ENCODE assay signal across 9 cellular contexts in genomic region chr20:31923388-31924271, GRCh38. TPM values are rescaled to one million over a fixed set of nuclear protein-coding genes. Genes with fewer than 3 reads are reported as not detected.
DNase-seq lines count a peak whose midpoint lies in the region; ATAC-seq and TF ChIP-seq lines count a peak whose summit lies in the region.
"Had no signal": no experiment of that assay in that cellular context is flagged by ENCODE, and none has a peak within 500 bp of the region (broad histone marks: within the 10 kb centered on the region; RNA-seq: fewer than 3 reads in every experiment).

No MANE protein-coding gene starts in this region.

- POLR2A ChIA-PET in IMR-90 (lab: Charles Lee; ENCODE audit: unreplicated experiment), result no interaction called here

- no peak for TF ChIP-seq RAD21 in IMR-90 (IDR thresholded peaks at IDR 0.05; ENCODE audit: low read length)

- H2AK9ac ChIP-seq in IMR-90 (replicated peaks; ENCODE audit: low read depth, low read length, poor library complexity), result no peak overlapping the region

- H3K36me3 Mint-ChIP-seq in nephron progenitor cell (ENCODE audit: low read depth) (no peaks in the 10 kb centered on the region), CD14-positive monocyte (no peaks in the 10 kb centered on the region)

- H3K56ac ChIP-seq in IMR-90 (ENCODE audit: extremely low read depth, insufficient read depth, low read length), result no peak overlapping the region

- H2BK15ac ChIP-seq in IMR-90 (ENCODE audit: low read depth, low read length), result no peak overlapping the region

- BruUV-seq in IMR-90 (replicated peaks; lab: Mats Ljungman, UMichigan), result no TSS peak

- H2BK20ac ChIP-seq in IMR-90 (ENCODE audit: low read depth, low read length), result no peak overlapping the region

- H3K27ac Mint-ChIP-seq in nephron progenitor cell (peak overlapping the region; percentile 41), CD14-positive monocyte (no peak overlapping the region)

- H3K9me3 ChIP-seq in IMR-90 (ENCODE audit: control insufficient read depth, insufficient read depth, low read length), result no peaks in the 10 kb centered on the region

- H4K5ac ChIP-seq in IMR-90 (ENCODE audit: low read depth, low read length), result no peak overlapping the region

- no peaks in the 10 kb centered on the region for H4K20me1 ChIP-seq in IMR-90 (ENCODE audit: insufficient read depth, low read length)

- ATAC-seq in GM18520 (IDR thresholded peaks at IDR 0.05; ENCODE audit: unreplicated experiment) (peak; percentile 61), GM21619 (IDR thresholded peaks at IDR 0.05; ENCODE audit: unreplicated experiment) (peak; percentile 74), IMR-90 (ENCODE audit: low read depth) (no peak), HG03097 (IDR thresholded peaks at IDR 0.05; ENCODE audit: low FRiP score, unreplicated experiment) (no peak)

- no peak overlapping the region for H3K4me3 ChIP-seq in IMR-90 (ENCODE audit: insufficient read depth, low read depth, low read length)

- H3K18ac ChIP-seq in IMR-90 (ENCODE audit: low read depth, low read length), result no peak overlapping the region

- no peak for DNase-seq in IMR-90
- DNase-seq in nephron progenitor cell, result peak; percentile 27
- no peak for DNase-seq in superior temporal gyrus (ENCODE audit: extremely low spot score)
- DNase-seq in stimulated activated CD4-positive, alpha-beta T cell treated with anti-CD3 and anti-CD28 coated beads, Interleukin-4, amount 100 ng/mL, for 4 hours, result no peak
- DNase-seq in CD14-positive monocyte (ENCODE audit: low spot score), result no peak

- H3K9me1 ChIP-seq in IMR-90 (ENCODE audit: insufficient read depth, low read length), result no peaks in the 10 kb centered on the region

- no peak overlapping the region for H2BK120ac ChIP-seq in IMR-90 (ENCODE audit: low read depth, low read length)

- no peak overlapping the region for H3K4me3 Mint-ChIP-seq in nephron progenitor cell
- H3K4me3 Mint-ChIP-seq in CD14-positive monocyte, result no peak overlapping the region

- H3K4me1 ChIP-seq in IMR-90 (ENCODE audit: control insufficient read depth, insufficient read depth, low read length), result no peaks in the 10 kb centered on the region

- H3K14ac ChIP-seq in IMR-90 (replicated peaks; ENCODE audit: low read depth, low read length), result no peak overlapping the region

- CTCF ChIA-PET in IMR-90 (lab: Yijun Ruan, JAX), result interaction anchor here (1.0 kb wide), 1 partner anchor 13 kb away, joined by 3 read pairs; no protein-coding TSS in a partner anchor

- H3K4ac ChIP-seq in IMR-90 (ENCODE audit: low read depth, low read length), result no peak overlapping the region

- no peak overlapping the region for H3K4me2 ChIP-seq in IMR-90 (ENCODE audit: low read depth, low read length)

- H3K23ac ChIP-seq in IMR-90 (ENCODE audit: low read depth, low read length), result no peak overlapping the region

- H2BK5ac ChIP-seq in IMR-90 (ENCODE audit: low read depth, low read length, poor library complexity, severe bottlenecking), result no peak overlapping the region

- no peak for TF ChIP-seq POLR2A in IMR-90 (IDR thresholded peaks at IDR 0.05; ENCODE audit: low read depth, low read length)

- in situ Hi-C loops in IMR-90 (cut with MboI; ENCODE audit: low sequenced_read_pairs), result no loop called here

- peak overlapping the region; percentile 33 for H2AFZ ChIP-seq in IMR-90 (replicated peaks; ENCODE audit: low read length, poor library complexity)

- no peaks in the 10 kb centered on the region for H3K36me3 ChIP-seq in IMR-90 (ENCODE audit: control insufficient read depth, insufficient read depth, low read length)

- H4K8ac ChIP-seq in IMR-90 (ENCODE audit: low read depth in 2 of 2, low read length in 2 of 2), result no peak overlapping the region

- dilution Hi-C loops in IMR-90 (cut with HindIII; ENCODE audit: low sequenced_read_pairs, unreplicated experiment), result no loop called here

- H3K4me1 Mint-ChIP-seq in nephron progenitor cell, result peaks cover 37% of the 10 kb centered on the region
- peaks cover 7% of the 10 kb centered on the region for H3K4me1 Mint-ChIP-seq in CD14-positive monocyte

- TF ChIP-seq CTCF in IMR-90 (conservative IDR thresholded peaks at IDR 0.05; ENCODE audit: low read depth, low read length) (no peak), nephron progenitor cell (IDR thresholded peaks at IDR 0.05) (no peak), CD14-positive monocyte (IDR thresholded peaks at IDR 0.05) (no peak)

- H3K9me3 Mint-ChIP-seq in nephron progenitor cell (no peaks in the 10 kb centered on the region), CD14-positive monocyte (peaks cover 0 to 1% (median 0%) of the 10 kb centered on the region in 7 donors)

- 34% methylated on average over 9 of the region's 13 CpGs; no CpG with 5 or more reads in 1 of the 2 experiments for WGBS in IMR-90 (ENCODE audit: extremely low coverage in 2 of 2, insufficient read length in 1 of 2), 2 experiments

- intact Hi-C loops in IMR-90 (cut with micrococcal nuclease), result no loop called here
- intact Hi-C loops in CD14-positive monocyte (cut with micrococcal nuclease), result no loop called here

- H3K27me3 Mint-ChIP-seq in nephron progenitor cell (ENCODE audit: low read depth, poor library complexity), result peaks cover 13% of the 10 kb centered on the region
- H3K27me3 Mint-ChIP-seq in CD14-positive monocyte (ENCODE audit: low read depth in 3 of 3), result peaks cover 7 to 12% (median 8%) of the 10 kb centered on the region in 3 donors

- no peak overlapping the region for H4K91ac ChIP-seq in IMR-90 (ENCODE audit: insufficient read depth, low read depth, low read length)

- no peak overlapping the region for H2AK5ac ChIP-seq in IMR-90 (ENCODE audit: low read depth, low read length)

- H3K27ac ChIP-seq in IMR-90 (ENCODE audit: insufficient read depth, low read length), result no peak overlapping the region

- no peaks in the 10 kb centered on the region for H3K79me1 ChIP-seq in IMR-90 (ENCODE audit: low read depth in 1 of 2, low read length in 2 of 2)

- no peak overlapping the region for H3K9ac ChIP-seq in IMR-90 (ENCODE audit: low read depth, low read length)

- H3K27me3 ChIP-seq in IMR-90 (ENCODE audit: control insufficient read depth, insufficient read depth, low read length), result peaks cover 41% of the 10 kb centered on the region

TF ChIP-seq in IMR-90, 13 proteins besides CTCF, POLR2A, EP300 and RAD21:
- TF ChIP-seq SMC3 (IDR thresholded peaks at IDR 0.05; ENCODE audit: low read depth, low read length) (no peak), CHD1 (IDR thresholded peaks at IDR 0.05; ENCODE audit: low read depth, low read length) (no peak), FOS (IDR thresholded peaks at IDR 0.05; ENCODE audit: low read depth, low read length) (no peak), MAFK (IDR thresholded peaks at IDR 0.05; ENCODE audit: low read depth, low read length) (no peak), BHLHE40 (IDR thresholded peaks at IDR 0.05; ENCODE audit: low read depth, low read length) (no peak), ELK1 (IDR thresholded peaks at IDR 0.05; ENCODE audit: borderline replicate concordance, low read depth, low read length) (no peak), CEBPB (IDR thresholded peaks at IDR 0.05; ENCODE audit: low read depth, low read length) (no peak), USF2 (IDR thresholded peaks at IDR 0.05; ENCODE audit: low read depth, low read length) (no peak), MXI1 (IDR thresholded peaks at IDR 0.05; ENCODE audit: borderline replicate concordance, low read depth, low read length) (no peak), NFE2L2 (IDR thresholded peaks at IDR 0.05; ENCODE audit: low read depth, low read length) (no peak), RFX5 (IDR thresholded peaks at IDR 0.05; ENCODE audit: low read depth, low read length) (no peak), MAZ (IDR thresholded peaks at IDR 0.05; ENCODE audit: borderline replicate concordance, low read depth, low read length) (no peak), RCOR1 (IDR thresholded peaks at IDR 0.05; ENCODE audit: insufficient replicate concordance, low read length) (no peak)

RNA-seq across cellular contexts. Expression of gene PDRG1, which starts 28.2 kb away (rescaled TPM):
- total RNA-seq in IMR-90 (2012; rRNA removed), result 5.0 and 5.8 TPM in 2 replicates
- 15.7 and 16.0 TPM in 2 replicates for polyA plus RNA-seq in IMR-90 (2012; rRNA removed)
- polyA plus RNA-seq in IMR-90 (2012; cell fraction: cytosol; rRNA removed), result 12.2 and 15.0 TPM in 2 replicates
- polyA plus RNA-seq in IMR-90 (2012; cell fraction: nucleus; rRNA removed; ENCODE audit: low replicate concordance), result 6.9 and 8.3 TPM in 2 replicates
- 1 to 10 TPM; 3.5 to 3.7 TPM for polyA plus RNA-seq in CD14-positive monocyte

RNA-seq across cellular contexts. Expression of gene XKR7, which starts 44.3 kb away (rescaled TPM):
- not detected in 2 replicates for total RNA-seq in IMR-90 (2012; rRNA removed)
- not detected in 2 replicates for polyA plus RNA-seq in IMR-90 (2012; rRNA removed)
- not detected in 2 replicates for polyA plus RNA-seq in IMR-90 (2012; cell fraction: cytosol; rRNA removed)
- 0.01 TPM in 1 of 2 replicates, not detected in the other for polyA plus RNA-seq in IMR-90 (2012; cell fraction: nucleus; rRNA removed; ENCODE audit: low replicate concordance)
- under 1 TPM in 1 of 2 donors, not detected in 1; 0.02 TPM for polyA plus RNA-seq in CD14-positive monocyte
- polyA plus RNA-seq: keratinocyte had no signal

RNA-seq across cellular contexts. Expression of gene TTLL9, which starts 53.2 kb away (rescaled TPM):
- total RNA-seq in IMR-90 (2012; rRNA removed), result not detected in 2 replicates
- polyA plus RNA-seq in IMR-90 (2012; rRNA removed) (not detected in 2 replicates), CD14-positive monocyte (not detected)
- polyA plus RNA-seq in IMR-90 (2012; cell fraction: cytosol; rRNA removed), result not detected in 2 replicates
- polyA plus RNA-seq in IMR-90 (2012; cell fraction: nucleus; rRNA removed; ENCODE audit: low replicate concordance), result 0.05 TPM in 1 of 2 replicates, not detected in the other
- polyA plus RNA-seq: keratinocyte had no signal

RNA-seq across cellular contexts. Expression of gene DUSP15, which starts 53.3 kb away (rescaled TPM):
- not detected in 2 replicates for total RNA-seq in IMR-90 (2012; rRNA removed)
- polyA plus RNA-seq in IMR-90 (2012; rRNA removed), result not detected in 2 replicates
- not detected in 2 replicates for polyA plus RNA-seq in IMR-90 (2012; cell fraction: cytosol; rRNA removed)
- polyA plus RNA-seq in IMR-90 (2012; cell fraction: nucleus; rRNA removed; ENCODE audit: low replicate concordance), result not detected in 2 replicates
- not detected for polyA plus RNA-seq in CD14-positive monocyte
- polyA plus RNA-seq: keratinocyte had no signal

Comparison
In these comparisons a context has a peak if more than half of its experiments do, and no peak if none do; other contexts are left out.
1. ATAC-seq: peak in GM18520 (single experiment) and GM21619 (single experiment); none in IMR-90 (single experiment) and HG03097 (single experiment).